In the genomic region with DNA sequence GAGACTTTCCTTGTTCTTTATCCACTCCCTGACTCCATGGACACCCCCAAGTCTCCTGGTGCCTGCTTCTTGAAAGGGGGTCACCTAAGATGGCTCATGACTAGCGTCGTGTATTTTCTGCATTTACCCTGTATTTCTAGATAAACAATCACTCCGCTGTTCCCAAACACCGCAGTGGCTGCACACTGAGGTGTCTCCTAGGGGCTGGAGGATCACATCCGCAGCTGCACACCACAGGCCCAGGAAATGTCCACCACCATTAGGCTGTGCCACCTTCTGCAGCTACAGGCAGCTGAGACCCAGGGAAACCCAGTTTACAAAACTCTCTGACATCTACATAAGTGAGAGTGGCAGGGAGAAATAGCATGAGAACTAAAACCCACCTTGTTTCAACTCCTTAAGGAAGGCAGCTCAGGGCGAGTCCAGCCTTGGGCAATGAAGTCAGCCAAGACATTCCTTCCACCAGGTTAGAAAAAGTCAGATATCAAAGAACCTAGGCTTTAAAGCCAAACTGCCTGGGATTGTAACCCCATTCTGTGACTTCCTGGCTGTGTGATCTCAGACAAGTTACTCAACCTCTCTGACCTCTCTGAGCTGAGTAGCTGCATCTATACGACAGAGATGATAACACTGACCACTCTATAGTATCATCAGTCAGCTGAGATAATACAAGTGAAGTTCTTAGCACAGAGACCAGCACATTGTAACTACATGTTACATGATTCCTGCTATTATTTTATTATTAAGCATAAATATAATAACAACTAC, we compare ENCODE assay signal across 25 cellular contexts.
"Had no signal": no experiment of that assay in that cellular context is flagged by ENCODE, and none has a peak within 500 bp of the region (broad histone marks: within the 10 kb centered on the region; RNA-seq: fewer than 3 reads in every experiment).

No MANE protein-coding gene starts in this region.

- H3K27ac ChIP-seq: epithelial cell of prostate, pancreas, psoas muscle, right atrium auricular region, testis, upper lobe of left lung had no signal

- H3K9me3 ChIP-seq: heart right ventricle, pancreas, psoas muscle, right atrium auricular region, testis, upper lobe of left lung had no signal

- H3K36me3 Mint-ChIP-seq: activated naive CD8-positive, alpha-beta T cell treated with anti-CD3 and anti-CD28 coated beads, Interleukin-2, amount 10 ng/mL, durations not matched to agents 7 days and 5 days; natural killer cell; stimulated activated naive B cell treated with anti-CD40 and anti-IgM and Interleukin-4, amounts not matched to agents 10 μg/mL and 1 μg/mL and 100 μg/mL, for 72 hours had no signal

- H3K4me3 ChIP-seq: heart right ventricle, lung, pancreas, psoas muscle, right atrium auricular region, testis, upper lobe of left lung had no signal

- DNase-seq: activated B cell treated with CpG ODN at 0.5 μM for 24 hours; activated CD4-positive, alpha-beta T cell treated with anti-CD3 and anti-CD28 coated beads for 36 hours; activated CD4-positive, alpha-beta T cell treated with anti-CD3 and anti-CD28 coated beads, Interleukin-2, amount 50 U/mL, for 48 hours; activated effector memory CD4-positive, alpha-beta T cell treated with Interleukin-2 at 50 U/mL for 16 hours; activated naive CD4-positive, alpha-beta T cell treated with anti-CD3 and anti-CD28 coated beads for 36 hours; activated naive CD8-positive, alpha-beta T cell treated with anti-CD3 and anti-CD28 coated beads, Interleukin-2, amount 10 ng/mL, durations not matched to agents 7 days and 5 days; activated T-cell treated with anti-CD3 and anti-CD28 coated beads, Interleukin-2, amount 50 U/mL, for 72 hours; amniotic stem cell; cerebellar nuclear complex; cortex of kidney; heart right ventricle; islet precursor cell; left colon; midbrain; natural killer cell; pancreas; psoas muscle; stimulated activated naive B cell treated with anti-CD40 and anti-IgM and Interleukin-4, amounts not matched to agents 10 μg/mL and 1 μg/mL and 100 μg/mL, for 72 hours; T1000; testis; upper lobe of left lung had no signal

- H3K4me3 Mint-ChIP-seq: activated B cell treated with CpG ODN at 0.5 μM for 24 hours; activated CD4-positive, alpha-beta T cell treated with anti-CD3 and anti-CD28 coated beads for 36 hours; activated naive CD4-positive, alpha-beta T cell treated with anti-CD3 and anti-CD28 coated beads for 36 hours; activated naive CD8-positive, alpha-beta T cell treated with anti-CD3 and anti-CD28 coated beads, Interleukin-2, amount 10 ng/mL, durations not matched to agents 7 days and 5 days; activated T-cell treated with anti-CD3 and anti-CD28 coated beads, Interleukin-2, amount 50 U/mL, for 72 hours; natural killer cell; stimulated activated naive B cell treated with anti-CD40 and anti-IgM and Interleukin-4, amounts not matched to agents 10 μg/mL and 1 μg/mL and 100 μg/mL, for 72 hours; T-helper 1 cell treated with Interleukin-12 subunit alpha and Interleukin-12 subunit beta and Interleukin-4 antibody, amounts not matched to agents 30 μg/mL and 1 μg/mL, for 36 hours had no signal

- H3K4me1 ChIP-seq: psoas muscle had no signal

- H3K27ac Mint-ChIP-seq: activated B cell treated with CpG ODN at 0.5 μM for 24 hours; activated CD4-positive, alpha-beta T cell treated with anti-CD3 and anti-CD28 coated beads for 36 hours; activated naive CD4-positive, alpha-beta T cell treated with anti-CD3 and anti-CD28 coated beads for 36 hours; activated naive CD8-positive, alpha-beta T cell treated with anti-CD3 and anti-CD28 coated beads, Interleukin-2, amount 10 ng/mL, durations not matched to agents 7 days and 5 days; activated T-cell treated with anti-CD3 and anti-CD28 coated beads, Interleukin-2, amount 50 U/mL, for 72 hours; natural killer cell; stimulated activated naive B cell treated with anti-CD40 and anti-IgM and Interleukin-4, amounts not matched to agents 10 μg/mL and 1 μg/mL and 100 μg/mL, for 72 hours; T-helper 1 cell treated with Interleukin-12 subunit alpha and Interleukin-12 subunit beta and Interleukin-4 antibody, amounts not matched to agents 30 μg/mL and 1 μg/mL, for 36 hours had no signal

- H3K27me3 ChIP-seq: pancreas, right atrium auricular region, testis, upper lobe of left lung had no signal

- H3K9me3 Mint-ChIP-seq: activated B cell treated with CpG ODN at 0.5 μM for 24 hours; activated naive CD4-positive, alpha-beta T cell treated with anti-CD3 and anti-CD28 coated beads for 36 hours; activated naive CD8-positive, alpha-beta T cell treated with anti-CD3 and anti-CD28 coated beads, Interleukin-2, amount 10 ng/mL, durations not matched to agents 7 days and 5 days; activated T-cell treated with anti-CD3 and anti-CD28 coated beads, Interleukin-2, amount 50 U/mL, for 72 hours; natural killer cell; stimulated activated naive B cell treated with anti-CD40 and anti-IgM and Interleukin-4, amounts not matched to agents 10 μg/mL and 1 μg/mL and 100 μg/mL, for 72 hours; T-helper 1 cell treated with Interleukin-12 subunit alpha and Interleukin-12 subunit beta and Interleukin-4 antibody, amounts not matched to agents 30 μg/mL and 1 μg/mL, for 36 hours had no signal

- ATAC-seq: activated CD4-positive, alpha-beta T cell treated with anti-CD3 and anti-CD28 coated beads for 36 hours; activated T-cell treated with anti-CD3 and anti-CD28 coated beads, Interleukin-2, amount 50 U/mL, for 72 hours; left colon; natural killer cell; pancreas; psoas muscle; stimulated activated naive B cell treated with anti-CD40 and anti-IgM and Interleukin-4, amounts not matched to agents 10 μg/mL and 1 μg/mL and 100 μg/mL, for 72 hours had no signal

- H3K36me3 ChIP-seq: heart right ventricle, pancreas, right atrium auricular region, upper lobe of left lung had no signal

- H3K4me1 Mint-ChIP-seq: activated CD4-positive, alpha-beta T cell treated with anti-CD3 and anti-CD28 coated beads for 36 hours; activated naive CD8-positive, alpha-beta T cell treated with anti-CD3 and anti-CD28 coated beads, Interleukin-2, amount 10 ng/mL, durations not matched to agents 7 days and 5 days had no signal
